8 cellular contexts compared by ENCODE assay signal in genomic region chr20:35883778-35884540, GRCh38.
DNase-seq lines count a peak whose midpoint lies in the region; ATAC-seq lines count a peak whose summit lies in the region.

No MANE protein-coding gene starts in this region.

- no peak overlapping the region for H2BK12ac ChIP-seq in trophoblast cell (ENCODE audit: low read length)

- no peak overlapping the region for H3K4me3 Mint-ChIP-seq in activated naive CD4-positive, alpha-beta T cell treated with anti-CD3 and anti-CD28 coated beads, Interleukin-2, amount 50 U/mL, for 24 hours

- H3K18ac ChIP-seq in trophoblast cell (ENCODE audit: low read length) = no peak overlapping the region

- no peaks in the 10 kb centered on the region for H3K36me3 Mint-ChIP-seq in activated naive CD4-positive, alpha-beta T cell treated with anti-CD3 and anti-CD28 coated beads, Interleukin-2, amount 50 U/mL, for 24 hours

- H3K9me3 ChIP-seq in SK-N-MC (ENCODE audit: low read depth, low read length) = no peaks in the 10 kb centered on the region
- no peaks in the 10 kb centered on the region for H3K9me3 ChIP-seq in trophoblast cell (ENCODE audit: insufficient read depth, low read depth, low read length)
- no peaks in the 10 kb centered on the region for H3K9me3 ChIP-seq in thymus (ENCODE audit: control insufficient read depth)

- no peaks in the 10 kb centered on the region for H3K9me3 Mint-ChIP-seq in activated naive CD4-positive, alpha-beta T cell treated with anti-CD3 and anti-CD28 coated beads, Interleukin-2, amount 50 U/mL, for 24 hours

- peak overlapping the region; percentile 45; the same call in 1 of the 2 replicates for H3K27ac ChIP-seq in SK-N-MC
- H3K27ac ChIP-seq in trophoblast cell (ENCODE audit: low read depth, low read length) = peak overlapping the region; percentile 46
- peak overlapping the region; percentile 64 for H3K27ac ChIP-seq in thymus (ENCODE audit: low read depth)

- in situ Hi-C loops in KBM-7 (cut with MboI; ENCODE audit: low pct_unique_long_range_greater_than_20kb, low sequenced_read_pairs) = no loop called here

- no peak overlapping the region for H3K23ac ChIP-seq in trophoblast cell (ENCODE audit: low read length)

- H3K79me1 ChIP-seq in trophoblast cell (ENCODE audit: low read length) = peaks cover 3% of the 10 kb centered on the region

- peaks cover 3% of the 10 kb centered on the region; the same call in 1 of the 2 replicates for H3K36me3 ChIP-seq in SK-N-MC (ENCODE audit: insufficient read depth, low read length)
- H3K36me3 ChIP-seq in trophoblast cell (ENCODE audit: control insufficient read depth in 1 of 2, insufficient read depth in 2 of 2, low read length in 2 of 2) = peaks cover 0 to 2% of the 10 kb centered on the region in 2 experiments
- H3K36me3 ChIP-seq in thymus (ENCODE audit: control insufficient read depth, insufficient read depth) = peaks cover 14% of the 10 kb centered on the region

- peak overlapping the region; percentile 10 for H3K27ac Mint-ChIP-seq in activated naive CD4-positive, alpha-beta T cell treated with anti-CD3 and anti-CD28 coated beads, Interleukin-2, amount 50 U/mL, for 24 hours

- peak; percentile 46 for DNase-seq in DMS 273 treated with DMSO at 0.1 percent for 48 hours (lab: John Stamatoyannopoulos, UW)
- peak; percentile 77 for DNase-seq in KBM-7
- no peak for DNase-seq in SK-N-MC (ENCODE audit: low read depth, low spot score)
- DNase-seq in glomerular endothelial cell (ENCODE audit: extremely low read depth, low read depth, low spot score) = peak; percentile 94
- peak; percentile 98 for DNase-seq in trophoblast cell

- no peak overlapping the region for H3K4ac ChIP-seq in trophoblast cell (ENCODE audit: low read depth, low read length)

- H3K14ac ChIP-seq in trophoblast cell (ENCODE audit: low read length) = no peak overlapping the region

- H3K27me3 Mint-ChIP-seq in activated naive CD4-positive, alpha-beta T cell treated with anti-CD3 and anti-CD28 coated beads, Interleukin-2, amount 50 U/mL, for 24 hours = no peaks in the 10 kb centered on the region

- ATAC-seq in HG03196 (IDR thresholded peaks at IDR 0.05; ENCODE audit: unreplicated experiment) = no peak

- no CpG with 5 or more reads among the region's 10 CpGs for WGBS in trophoblast cell (ENCODE audit: extremely low coverage, insufficient coverage, insufficient read length)
- 78% methylated on average over 10 of the region's 10 CpGs for WGBS in thymus

- peaks cover 3 to 11% of the 10 kb centered on the region in 2 experiments for H3K4me1 ChIP-seq in trophoblast cell (ENCODE audit: control insufficient read depth in 1 of 2, insufficient read depth in 2 of 2, low read length in 2 of 2)
- no peaks in the 10 kb centered on the region for H3K4me1 ChIP-seq in thymus (ENCODE audit: control insufficient read depth, insufficient read depth, low read length)

- H2BK120ac ChIP-seq in trophoblast cell (ENCODE audit: insufficient read depth, low read length, poor library complexity) = no peak overlapping the region

- no peak overlapping the region for H4K91ac ChIP-seq in trophoblast cell (ENCODE audit: low read depth, low read length)

- no peaks in the 10 kb centered on the region for H3K27me3 ChIP-seq in trophoblast cell (ENCODE audit: insufficient read depth, low read length)
- H3K27me3 ChIP-seq in thymus (ENCODE audit: control insufficient read depth, insufficient read depth) = no peaks in the 10 kb centered on the region

- H3K4me2 ChIP-seq in trophoblast cell (ENCODE audit: low read length) = peak overlapping the region; percentile 45

- H3K9ac ChIP-seq in SK-N-MC (ENCODE audit: insufficient read length) (no peak overlapping the region), trophoblast cell (ENCODE audit: low read length) (no peak overlapping the region)

- H2AK5ac ChIP-seq in trophoblast cell (ENCODE audit: low read length) = no peak overlapping the region

- peaks cover 15% of the 10 kb centered on the region for H3K4me1 Mint-ChIP-seq in activated naive CD4-positive, alpha-beta T cell treated with anti-CD3 and anti-CD28 coated beads, Interleukin-2, amount 50 U/mL, for 24 hours

- H3K79me2 ChIP-seq in trophoblast cell (ENCODE audit: control insufficient read depth, insufficient read depth, low read length, poor library complexity) = no peaks in the 10 kb centered on the region

- H2BK5ac ChIP-seq in trophoblast cell (ENCODE audit: low read depth, low read length, poor library complexity) = no peak overlapping the region

- no peak overlapping the region for H3K4me3 ChIP-seq in SK-N-MC
- no peak overlapping the region for H3K4me3 ChIP-seq in trophoblast cell (ENCODE audit: low read depth, low read length)
- no peak overlapping the region for H3K4me3 ChIP-seq in thymus (ENCODE audit: low read length)

- no peak overlapping the region for H4K8ac ChIP-seq in trophoblast cell (ENCODE audit: low read depth, low read length)

- H2AFZ ChIP-seq in trophoblast cell (ENCODE audit: insufficient read depth, low read length, poor library complexity) = no peak overlapping the region

- H4K12ac ChIP-seq in trophoblast cell (ENCODE audit: low read depth, low read length) = no peak overlapping the region
